ENCODE assay signal across 17 cellular contexts in the genomic region with DNA sequence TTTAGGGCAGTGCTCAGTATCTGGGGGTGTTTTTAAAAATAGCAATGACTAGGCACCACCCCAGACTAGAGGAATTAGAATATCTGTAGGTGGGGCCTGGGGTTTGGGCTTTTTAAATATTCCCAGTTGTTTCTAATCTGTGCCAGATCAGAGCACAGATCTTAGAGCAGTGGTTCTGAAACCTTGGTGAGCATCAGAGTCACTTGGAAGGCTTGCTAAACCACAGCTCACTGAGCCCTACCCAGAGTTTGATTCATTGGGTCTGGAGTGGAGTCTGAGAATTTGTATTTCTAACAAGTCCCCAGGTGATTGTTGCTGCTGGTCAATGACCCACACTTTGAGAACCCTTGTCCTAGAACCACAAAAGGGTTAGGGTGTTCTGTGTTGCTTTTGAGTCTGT. TPM values are rescaled to one million over a fixed set of nuclear protein-coding genes. Genes with fewer than 3 reads are reported as not detected.
DNase-seq lines count a peak whose midpoint lies in the region; ATAC-seq and TF ChIP-seq lines count a peak whose summit lies in the region.
"Had no signal": no experiment of that assay in that cellular context is flagged by ENCODE, and none has a peak within 500 bp of the region (broad histone marks: within the 10 kb centered on the region; RNA-seq: fewer than 3 reads in every experiment).

No MANE protein-coding gene starts in this region.

- no peaks in the 10 kb centered on the region for H3K9me3 ChIP-seq in skeletal muscle tissue (ENCODE audit: control insufficient read depth in 3 of 3, low read length in 3 of 3)
- no peaks in the 10 kb centered on the region for H3K9me3 ChIP-seq in PC-3 (ENCODE audit: low read length)
- no peaks in the 10 kb centered on the region for H3K9me3 ChIP-seq in gastroesophageal sphincter
- H3K9me3 ChIP-seq: A549 had no signal

- TF ChIP-seq CTCF in PC-3 (conservative IDR thresholded peaks at IDR 0.05; ENCODE audit: low read depth, low read length) (no peak), gastroesophageal sphincter (IDR thresholded peaks at IDR 0.05) (no peak)

- peaks cover 37 to 69% (median 54%) of the 10 kb centered on the region in 3 donors for H3K4me1 ChIP-seq in skeletal muscle tissue (ENCODE audit: control insufficient read depth in 3 of 3, insufficient read depth in 3 of 3, low read length in 3 of 3)
- peaks cover 11% of the 10 kb centered on the region; the same call in 1 of the 2 replicates for H3K4me1 ChIP-seq in PC-3 (ENCODE audit: insufficient read depth, low read length)
- peaks cover 0 to 46% (median 6%) of the 10 kb centered on the region in 3 donors for H3K4me1 ChIP-seq in gastroesophageal sphincter
- H3K4me1 ChIP-seq: A549 had no signal

- H3K36me3 Mint-ChIP-seq in activated naive CD8-positive, alpha-beta T cell treated with anti-CD3 and anti-CD28 coated beads, Interleukin-2, amount 10 ng/mL, durations not matched to agents 7 days and 5 days, result peaks cover 42% of the 10 kb centered on the region
- H3K36me3 Mint-ChIP-seq in activated naive CD8-positive, alpha-beta T cell treated with anti-CD3 and anti-CD28 coated beads, Interleukin-2, amount 50 U/mL, for 24 hours (ENCODE audit: low read depth), result peaks cover 15% of the 10 kb centered on the region

- no peak overlapping the region for H3K27ac Mint-ChIP-seq in activated naive CD8-positive, alpha-beta T cell treated with anti-CD3 and anti-CD28 coated beads, Interleukin-2, amount 10 ng/mL, durations not matched to agents 7 days and 5 days
- H3K27ac Mint-ChIP-seq in activated naive CD8-positive, alpha-beta T cell treated with anti-CD3 and anti-CD28 coated beads, Interleukin-2, amount 50 U/mL, for 24 hours, result no peak overlapping the region
- H3K27ac Mint-ChIP-seq: HFFc6 had no signal

- no peak overlapping the region for H3K4me3 ChIP-seq in skeletal muscle tissue (ENCODE audit: low read length in 3 of 3)
- no peak overlapping the region for H3K4me3 ChIP-seq in PC-3 (ENCODE audit: low read length)
- H3K4me3 ChIP-seq in gastroesophageal sphincter, result no peak overlapping the region
- H3K4me3 ChIP-seq: A549 had no signal

- no peak for DNase-seq in activated naive CD8-positive, alpha-beta T cell treated with anti-CD3 and anti-CD28 coated beads, Interleukin-2, amount 10 ng/mL, durations not matched to agents 7 days and 5 days
- no peak for DNase-seq in activated naive CD8-positive, alpha-beta T cell treated with anti-CD3 and anti-CD28 coated beads, Interleukin-2, amount 50 U/mL, for 24 hours
- DNase-seq in fibroblast of peridontal ligament (ENCODE audit: extremely low read depth) (peak; percentile 21), PC-3 (no peak), NAMALWA (ENCODE audit: low spot score) (no peak)
- DNase-seq: C1 segment of cervical spinal cord, DND-41, HFFc6, MM.1S, NCI-H187, NCI-H345, NCI-H526, SHP77 treated with DMSO at 0.1 percent for 48 hours had no signal

- H3K36me3 ChIP-seq in skeletal muscle tissue (ENCODE audit: control insufficient read depth in 3 of 3, insufficient read depth in 3 of 3, low read length in 3 of 3) (peaks cover 2 to 3% (median 2%) of the 10 kb centered on the region in 3 donors), PC-3 (ENCODE audit: low read depth, low read length) (no peaks in the 10 kb centered on the region), gastroesophageal sphincter (peaks cover 0 to 14% of the 10 kb centered on the region in 2 donors)

- peaks cover 4% of the 10 kb centered on the region for H3K9me3 Mint-ChIP-seq in activated naive CD8-positive, alpha-beta T cell treated with anti-CD3 and anti-CD28 coated beads, Interleukin-2, amount 10 ng/mL, durations not matched to agents 7 days and 5 days
- H3K9me3 Mint-ChIP-seq in activated naive CD8-positive, alpha-beta T cell treated with anti-CD3 and anti-CD28 coated beads, Interleukin-2, amount 50 U/mL, for 24 hours, result no peaks in the 10 kb centered on the region
- H3K9me3 Mint-ChIP-seq: HFFc6 had no signal

- H3K27me3 Mint-ChIP-seq in activated naive CD8-positive, alpha-beta T cell treated with anti-CD3 and anti-CD28 coated beads, Interleukin-2, amount 10 ng/mL, durations not matched to agents 7 days and 5 days, result no peaks in the 10 kb centered on the region
- no peaks in the 10 kb centered on the region for H3K27me3 Mint-ChIP-seq in activated naive CD8-positive, alpha-beta T cell treated with anti-CD3 and anti-CD28 coated beads, Interleukin-2, amount 50 U/mL, for 24 hours

- POLR2A ChIA-PET in activated naive CD8-positive, alpha-beta T cell treated with anti-CD3 and anti-CD28 coated beads, Interleukin-2, amount 10 ng/mL, durations not matched to agents 7 days and 5 days (lab: Charles Lee), result no interaction called here
- POLR2A ChIA-PET in PC-3 (lab: Charles Lee; ENCODE audit: unreplicated experiment), result no interaction called here

- no peak for TF ChIP-seq POLR2A in gastroesophageal sphincter (IDR thresholded peaks at IDR 0.05)

- H3K9me2 ChIP-seq in PC-3 (replicated peaks; ENCODE audit: low read length), result no peaks in the 10 kb centered on the region

- H3K4me2 ChIP-seq in PC-3 (ENCODE audit: low read length), result no peak overlapping the region
- H3K4me2 ChIP-seq: A549 had no signal

- H3K79me2 ChIP-seq in PC-3 (ENCODE audit: low read length), result 0 out of 2 replicates have a peak, but pooled peaks cover 6% of the 10 kb centered on the region

- no peak overlapping the region for H3K4me3 Mint-ChIP-seq in activated naive CD8-positive, alpha-beta T cell treated with anti-CD3 and anti-CD28 coated beads, Interleukin-2, amount 10 ng/mL, durations not matched to agents 7 days and 5 days
- no peak overlapping the region for H3K4me3 Mint-ChIP-seq in activated naive CD8-positive, alpha-beta T cell treated with anti-CD3 and anti-CD28 coated beads, Interleukin-2, amount 50 U/mL, for 24 hours
- H3K4me3 Mint-ChIP-seq: HFFc6 had no signal

- CTCF ChIA-PET in PC-3 (lab: Charles Lee), result no interaction called here

- H4K20me1 ChIP-seq in PC-3 (ENCODE audit: low read length), result no peaks in the 10 kb centered on the region

- peaks cover 11% of the 10 kb centered on the region for H3K4me1 Mint-ChIP-seq in activated naive CD8-positive, alpha-beta T cell treated with anti-CD3 and anti-CD28 coated beads, Interleukin-2, amount 10 ng/mL, durations not matched to agents 7 days and 5 days
- H3K4me1 Mint-ChIP-seq in activated naive CD8-positive, alpha-beta T cell treated with anti-CD3 and anti-CD28 coated beads, Interleukin-2, amount 50 U/mL, for 24 hours, result peaks cover 21% of the 10 kb centered on the region

- H3K27me3 ChIP-seq in skeletal muscle tissue (ENCODE audit: control insufficient read depth in 3 of 3, insufficient read depth in 3 of 3, low read length in 3 of 3), result no peaks in the 10 kb centered on the region
- H3K27me3 ChIP-seq in PC-3 (ENCODE audit: low read length), result no peaks in the 10 kb centered on the region
- H3K27me3 ChIP-seq in gastroesophageal sphincter, result no peaks in the 10 kb centered on the region

- TF ChIP-seq EP300 in gastroesophageal sphincter (IDR thresholded peaks at IDR 0.05), result no peak

- no TSS peak for BruUV-seq in PC-3 (replicated peaks; lab: Mats Ljungman, UMichigan)

- ATAC-seq in activated naive CD8-positive, alpha-beta T cell treated with anti-CD3 and anti-CD28 coated beads, Interleukin-2, amount 10 ng/mL, durations not matched to agents 7 days and 5 days (ENCODE audit: low read depth), result peak; percentile 26
- ATAC-seq in activated naive CD8-positive, alpha-beta T cell treated with anti-CD3 and anti-CD28 coated beads, Interleukin-2, amount 50 U/mL, for 24 hours, result no peak
- peak; percentile 46 for ATAC-seq in GM19328 (IDR thresholded peaks at IDR 0.05; ENCODE audit: unreplicated experiment)
- ATAC-seq in PC-3, result no peak
- no peak for ATAC-seq in gastroesophageal sphincter
- ATAC-seq: A549 had no signal

- intact Hi-C loops in PC-3 (cut with micrococcal nuclease), result no loop called here

- H2AFZ ChIP-seq in PC-3 (ENCODE audit: low read length), result no peak overlapping the region

- no peaks in the 10 kb centered on the region for H3F3A ChIP-seq in PC-3 (ENCODE audit: low read length, unreplicated experiment)

- H3K27ac ChIP-seq in skeletal muscle tissue (ENCODE audit: low read depth, low read length) (peak overlapping the region; percentile 90), PC-3 (ENCODE audit: low read length) (no peak overlapping the region), gastroesophageal sphincter (no peak overlapping the region)
- H3K27ac ChIP-seq: A549 had no signal

- H3K9ac ChIP-seq in skeletal muscle tissue (ENCODE audit: low read depth in 1 of 3, low read length in 3 of 3) (no peak overlapping the region), PC-3 (ENCODE audit: low read length) (no peak overlapping the region)

RNA-seq across cellular contexts. Expression of gene HADH, which starts 16.7 kb away (rescaled TPM):
- 10 to 100 TPM; 45.3 to 46.6 TPM for total RNA-seq in activated naive CD8-positive, alpha-beta T cell treated with anti-CD3 and anti-CD28 coated beads, Interleukin-2, amount 10 ng/mL, durations not matched to agents 7 days and 5 days
- total RNA-seq in skeletal muscle tissue, result 40.2 TPM
- total RNA-seq in PC-3 (2014; rRNA removed), result 10.8 and 17.5 TPM in 2 replicates
- 100 to 1,000 TPM in 2 of 4 donors, 10 to 100 TPM in 2; 88.9 to 148 (median 112) TPM for total RNA-seq in gastroesophageal sphincter

Comparison
In these comparisons a context has a peak if more than half of its experiments do, and no peak if none do; other contexts are left out.
1. ATAC-seq: peak in activated naive CD8-positive, alpha-beta T cell treated with anti-CD3 and anti-CD28 coated beads, Interleukin-2, amount 10 ng/mL, durations not matched to agents 7 days and 5 days (single experiment) and GM19328 (single experiment); none in activated naive CD8-positive, alpha-beta T cell treated with anti-CD3 and anti-CD28 coated beads, Interleukin-2, amount 50 U/mL, for 24 hours (single experiment), PC-3 (single experiment) and gastroesophageal sphincter (single experiment).